1 cellular context compared by ENCODE assay signal in the genomic region with DNA sequence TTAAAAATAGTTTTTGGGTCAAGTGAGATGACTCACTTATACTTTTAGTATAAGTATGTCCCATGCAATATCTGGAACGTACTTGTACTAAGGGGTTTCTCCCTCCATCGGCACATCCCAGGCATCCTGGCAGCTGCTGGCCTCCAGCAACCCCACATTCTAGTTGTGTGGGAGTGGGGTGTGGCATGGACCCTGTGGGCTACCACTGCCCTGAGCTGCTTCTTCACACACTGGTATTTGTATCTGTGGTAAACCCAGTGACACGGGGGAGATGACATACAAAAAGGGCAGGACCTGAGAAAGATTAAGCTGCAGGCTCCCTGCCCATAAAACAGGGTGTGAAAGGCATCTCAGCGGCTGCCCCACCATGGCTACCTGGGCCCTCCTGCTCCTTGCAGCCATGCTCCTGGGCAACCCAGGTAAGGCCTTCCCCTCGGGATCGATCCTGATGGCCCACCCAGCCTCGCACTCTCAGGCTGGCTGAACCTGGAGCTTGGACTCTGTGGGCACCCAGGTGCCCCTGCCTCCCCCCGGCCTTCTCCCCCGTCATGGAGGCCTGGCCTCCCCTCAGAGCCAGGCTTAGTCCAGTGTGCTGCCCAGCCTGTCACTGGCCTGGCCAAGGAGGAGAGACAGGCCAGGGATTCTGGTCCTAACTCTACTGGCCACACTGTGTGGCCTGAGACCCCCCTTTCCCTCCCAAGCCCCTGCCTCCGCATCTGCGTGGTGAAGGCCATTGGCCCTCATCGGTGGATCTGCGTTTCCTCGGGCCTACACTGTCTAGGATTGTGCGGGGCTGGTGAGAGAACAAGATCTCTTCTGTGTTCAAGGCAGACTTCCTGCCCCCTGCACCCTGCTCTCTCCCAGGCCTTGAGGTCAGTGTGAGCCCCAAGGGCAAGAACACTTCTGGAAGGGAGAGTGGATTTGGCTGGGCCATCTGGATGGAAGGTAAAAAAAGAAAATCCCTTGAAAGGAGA.
TF ChIP-seq lines count a peak whose summit lies in the region.

A gene (plus strand): TSS at position 307 of the 974 bp plus-strand sequence. CDS start 61 bp downstream, at position 368.

TF ChIP-seq in GM12878, 131 proteins besides CTCF, POLR2A, EP300 and RAD21:
- TF ChIP-seq, protein P1, sequence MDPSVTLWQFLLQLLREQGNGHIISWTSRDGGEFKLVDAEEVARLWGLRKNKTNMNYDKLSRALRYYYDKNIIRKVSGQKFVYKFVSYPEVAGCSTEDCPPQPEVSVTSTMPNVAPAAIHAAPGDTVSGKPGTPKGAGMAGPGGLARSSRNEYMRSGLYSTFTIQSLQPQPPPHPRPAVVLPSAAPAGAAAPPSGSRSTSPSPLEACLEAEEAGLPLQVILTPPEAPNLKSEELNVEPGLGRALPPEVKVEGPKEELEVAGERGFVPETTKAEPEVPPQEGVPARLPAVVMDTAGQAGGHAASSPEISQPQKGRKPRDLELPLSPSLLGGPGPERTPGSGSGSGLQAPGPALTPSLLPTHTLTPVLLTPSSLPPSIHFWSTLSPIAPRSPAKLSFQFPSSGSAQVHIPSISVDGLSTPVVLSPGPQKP (IDR thresholded peaks at IDR 0.05; ENCODE audit: low read depth, low read length), result no peak
- TF ChIP-seq POLR2AphosphoS5 (IDR thresholded peaks at IDR 0.05; ENCODE audit: low read length) (no peak), GABPA (IDR thresholded peaks at IDR 0.05; ENCODE audit: low read depth) (no peak), IRF4 (IDR thresholded peaks at IDR 0.05; ENCODE audit: low read depth, low read length) (no peak), SUPT20H (IDR thresholded peaks at IDR 0.05; ENCODE audit: borderline replicate concordance, control insufficient read depth, low read depth, low read length) (no peak), ESRRA (IDR thresholded peaks at IDR 0.05; ENCODE audit: low read length) (no peak), TBL1XR1 (IDR thresholded peaks at IDR 0.05; ENCODE audit: low read depth, low read length) (no peak), SREBF1 (IDR thresholded peaks at IDR 0.05; ENCODE audit: low read length) (no peak), NR2F1 (conservative IDR thresholded peaks at IDR 0.05) (no peak)
- TF ChIP-seq, protein P2, sequence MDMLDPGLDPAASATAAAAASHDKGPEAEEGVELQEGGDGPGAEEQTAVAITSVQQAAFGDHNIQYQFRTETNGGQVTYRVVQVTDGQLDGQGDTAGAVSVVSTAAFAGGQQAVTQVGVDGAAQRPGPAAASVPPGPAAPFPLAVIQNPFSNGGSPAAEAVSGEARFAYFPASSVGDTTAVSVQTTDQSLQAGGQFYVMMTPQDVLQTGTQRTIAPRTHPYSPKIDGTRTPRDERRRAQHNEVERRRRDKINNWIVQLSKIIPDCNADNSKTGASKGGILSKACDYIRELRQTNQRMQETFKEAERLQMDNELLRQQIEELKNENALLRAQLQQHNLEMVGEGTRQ (IDR thresholded peaks at IDR 0.05; ENCODE audit: borderline replicate concordance, low read depth, low read length), result no peak
- TF ChIP-seq, protein P3, sequence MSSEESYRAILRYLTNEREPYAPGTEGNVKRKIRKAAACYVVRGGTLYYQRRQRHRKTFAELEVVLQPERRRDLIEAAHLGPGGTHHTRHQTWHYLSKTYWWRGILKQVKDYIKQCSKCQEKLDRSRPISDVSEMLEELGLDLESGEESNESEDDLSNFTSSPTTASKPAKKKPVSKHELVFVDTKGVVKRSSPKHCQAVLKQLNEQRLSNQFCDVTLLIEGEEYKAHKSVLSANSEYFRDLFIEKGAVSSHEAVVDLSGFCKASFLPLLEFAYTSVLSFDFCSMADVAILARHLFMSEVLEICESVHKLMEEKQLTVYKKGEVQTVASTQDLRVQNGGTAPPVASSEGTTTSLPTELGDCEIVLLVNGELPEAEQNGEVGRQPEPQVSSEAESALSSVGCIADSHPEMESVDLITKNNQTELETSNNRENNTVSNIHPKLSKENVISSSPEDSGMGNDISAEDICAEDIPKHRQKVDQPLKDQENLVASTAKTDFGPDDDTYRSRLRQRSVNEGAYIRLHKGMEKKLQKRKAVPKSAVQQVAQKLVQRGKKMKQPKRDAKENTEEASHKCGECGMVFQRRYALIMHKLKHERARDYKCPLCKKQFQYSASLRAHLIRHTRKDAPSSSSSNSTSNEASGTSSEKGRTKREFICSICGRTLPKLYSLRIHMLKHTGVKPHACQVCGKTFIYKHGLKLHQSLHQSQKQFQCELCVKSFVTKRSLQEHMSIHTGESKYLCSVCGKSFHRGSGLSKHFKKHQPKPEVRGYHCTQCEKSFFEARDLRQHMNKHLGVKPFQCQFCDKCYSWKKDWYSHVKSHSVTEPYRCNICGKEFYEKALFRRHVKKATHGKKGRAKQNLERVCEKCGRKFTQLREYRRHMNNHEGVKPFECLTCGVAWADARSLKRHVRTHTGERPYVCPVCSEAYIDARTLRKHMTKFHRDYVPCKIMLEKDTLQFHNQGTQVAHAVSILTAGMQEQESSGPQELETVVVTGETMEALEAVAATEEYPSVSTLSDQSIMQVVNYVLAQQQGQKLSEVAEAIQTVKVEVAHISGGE (CRISPR knock-in tag; IDR thresholded peaks at IDR 0.05), result no peak
- TF ChIP-seq, protein P4, sequence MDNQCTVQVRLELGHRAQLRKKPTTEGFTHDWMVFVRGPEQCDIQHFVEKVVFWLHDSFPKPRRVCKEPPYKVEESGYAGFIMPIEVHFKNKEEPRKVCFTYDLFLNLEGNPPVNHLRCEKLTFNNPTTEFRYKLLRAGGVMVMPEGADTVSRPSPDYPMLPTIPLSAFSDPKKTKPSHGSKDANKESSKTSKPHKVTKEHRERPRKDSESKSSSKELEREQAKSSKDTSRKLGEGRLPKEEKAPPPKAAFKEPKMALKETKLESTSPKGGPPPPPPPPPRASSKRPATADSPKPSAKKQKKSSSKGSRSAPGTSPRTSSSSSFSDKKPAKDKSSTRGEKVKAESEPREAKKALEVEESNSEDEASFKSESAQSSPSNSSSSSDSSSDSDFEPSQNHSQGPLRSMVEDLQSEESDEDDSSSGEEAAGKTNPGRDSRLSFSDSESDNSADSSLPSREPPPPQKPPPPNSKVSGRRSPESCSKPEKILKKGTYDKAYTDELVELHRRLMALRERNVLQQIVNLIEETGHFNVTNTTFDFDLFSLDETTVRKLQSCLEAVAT (IDR thresholded peaks at IDR 0.05), result no peak
- TF ChIP-seq, protein P5, sequence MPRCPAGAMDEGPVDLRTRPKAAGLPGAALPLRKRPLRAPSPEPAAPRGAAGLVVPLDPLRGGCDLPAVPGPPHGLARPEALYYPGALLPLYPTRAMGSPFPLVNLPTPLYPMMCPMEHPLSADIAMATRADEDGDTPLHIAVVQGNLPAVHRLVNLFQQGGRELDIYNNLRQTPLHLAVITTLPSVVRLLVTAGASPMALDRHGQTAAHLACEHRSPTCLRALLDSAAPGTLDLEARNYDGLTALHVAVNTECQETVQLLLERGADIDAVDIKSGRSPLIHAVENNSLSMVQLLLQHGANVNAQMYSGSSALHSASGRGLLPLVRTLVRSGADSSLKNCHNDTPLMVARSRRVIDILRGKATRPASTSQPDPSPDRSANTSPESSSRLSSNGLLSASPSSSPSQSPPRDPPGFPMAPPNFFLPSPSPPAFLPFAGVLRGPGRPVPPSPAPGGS (IDR thresholded peaks at IDR 0.05; ENCODE audit: borderline replicate concordance, insufficient read depth, low read depth, low read length, poor library complexity, severe bottlenecking), result no peak
